ENCODE assay signal across 8 cellular contexts in the genomic region with DNA sequence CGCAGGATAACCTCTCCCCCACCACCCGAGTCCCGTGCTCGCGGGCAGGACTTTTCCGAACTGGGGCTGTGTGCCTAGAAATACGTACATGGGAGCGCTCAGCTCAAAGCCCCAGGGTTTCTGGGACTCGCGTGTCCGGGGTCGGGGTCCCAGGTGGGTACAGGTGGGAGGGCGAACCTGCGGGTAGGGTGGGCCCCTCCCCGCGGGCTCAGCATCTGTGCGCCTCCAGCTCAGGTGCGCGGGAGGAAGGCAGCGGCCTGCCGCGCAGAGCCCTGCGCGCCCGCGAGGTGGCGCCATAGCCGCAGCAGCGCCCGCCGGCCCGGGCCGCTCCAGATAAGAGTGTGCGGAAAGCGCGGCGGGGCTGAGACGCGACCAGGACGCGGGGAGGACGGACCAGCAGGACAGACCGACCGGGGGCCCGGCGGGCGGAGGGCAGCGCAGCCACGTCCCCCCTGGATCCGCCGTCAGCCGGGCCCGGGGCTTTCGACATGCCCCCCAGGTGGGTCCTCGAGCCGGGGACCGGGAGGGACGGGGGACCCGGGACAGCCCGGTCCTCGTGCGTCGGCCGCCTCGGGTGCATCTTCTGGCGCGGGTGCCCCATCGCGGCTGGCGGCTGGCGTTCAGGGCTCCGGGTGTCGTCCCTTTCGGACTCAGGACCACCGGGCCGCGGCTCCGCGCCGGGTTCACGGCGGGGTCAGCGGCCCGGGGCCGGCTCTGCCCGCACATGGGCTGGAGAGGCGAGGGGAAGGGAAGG. TPM values are rescaled to one million over a fixed set of nuclear protein-coding genes. Genes with fewer than 3 reads are reported as not detected.
A peak's percentile ranks its signal among the peaks of the same experiment; 100 is the strongest.
DNase-seq lines count a peak whose midpoint lies in the region; ATAC-seq and TF ChIP-seq lines count a peak whose summit lies in the region.

A gene with protein sequence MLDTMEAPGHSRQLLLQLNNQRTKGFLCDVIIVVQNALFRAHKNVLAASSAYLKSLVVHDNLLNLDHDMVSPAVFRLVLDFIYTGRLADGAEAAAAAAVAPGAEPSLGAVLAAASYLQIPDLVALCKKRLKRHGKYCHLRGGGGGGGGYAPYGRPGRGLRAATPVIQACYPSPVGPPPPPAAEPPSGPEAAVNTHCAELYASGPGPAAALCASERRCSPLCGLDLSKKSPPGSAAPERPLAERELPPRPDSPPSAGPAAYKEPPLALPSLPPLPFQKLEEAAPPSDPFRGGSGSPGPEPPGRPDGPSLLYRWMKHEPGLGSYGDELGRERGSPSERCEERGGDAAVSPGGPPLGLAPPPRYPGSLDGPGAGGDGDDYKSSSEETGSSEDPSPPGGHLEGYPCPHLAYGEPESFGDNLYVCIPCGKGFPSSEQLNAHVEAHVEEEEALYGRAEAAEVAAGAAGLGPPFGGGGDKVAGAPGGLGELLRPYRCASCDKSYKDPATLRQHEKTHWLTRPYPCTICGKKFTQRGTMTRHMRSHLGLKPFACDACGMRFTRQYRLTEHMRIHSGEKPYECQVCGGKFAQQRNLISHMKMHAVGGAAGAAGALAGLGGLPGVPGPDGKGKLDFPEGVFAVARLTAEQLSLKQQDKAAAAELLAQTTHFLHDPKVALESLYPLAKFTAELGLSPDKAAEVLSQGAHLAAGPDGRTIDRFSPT (plus strand): TSS at position 364 of the 754 bp plus-strand sequence. CDS start 1,588 bp downstream, outside the sequence.

- peaks cover 19% of the 10 kb centered on the region for H3K4me1 Mint-ChIP-seq in nephron

- no peaks in the 10 kb centered on the region for H3K36me3 ChIP-seq in RWPE2 (ENCODE audit: low read depth)
- H3K36me3 ChIP-seq in suprapubic skin = peaks cover 10% of the 10 kb centered on the region

- TF ChIP-seq EP300 in suprapubic skin (IDR thresholded peaks at IDR 0.05) = no peak

- H3K27me3 ChIP-seq in RWPE2 (ENCODE audit: insufficient read depth, poor library complexity, severe bottlenecking) (peaks cover 2% of the 10 kb centered on the region), suprapubic skin (peaks cover 31% of the 10 kb centered on the region)

- H3K9me3 Mint-ChIP-seq in nephron = no peaks in the 10 kb centered on the region

- TF ChIP-seq CTCF in RWPE2 (IDR thresholded peaks at IDR 0.05; ENCODE audit: poor library complexity, severe bottlenecking) (peak; percentile 95), fibroblast of pulmonary artery (IDR thresholded peaks at IDR 0.05; ENCODE audit: low read length, missing control alignments) (peak; percentile 35), nephron (IDR thresholded peaks at IDR 0.05; ENCODE audit: unreplicated experiment in 3 of 3) (peak; percentile 90 to 98 (median 98)), suprapubic skin (IDR thresholded peaks at IDR 0.05) (peak; percentile 84 to 98)

- no peaks in the 10 kb centered on the region for H3K9me3 ChIP-seq in RWPE2 (ENCODE audit: severe bottlenecking)
- no peaks in the 10 kb centered on the region for H3K9me3 ChIP-seq in suprapubic skin

- peak within 1 kb of the TSS; percentile 81 to 91 (median 90) for H3K4me3 Mint-ChIP-seq in nephron

- H3K4me1 ChIP-seq in RWPE2 (ENCODE audit: insufficient read depth, poor library complexity, severe bottlenecking) = no peaks in the 10 kb centered on the region
- H3K4me1 ChIP-seq in suprapubic skin = peaks cover 85% of the 10 kb centered on the region

- H3K36me3 Mint-ChIP-seq in nephron (ENCODE audit: low read depth) = peaks cover 7% of the 10 kb centered on the region

- peak; percentile 77 for ATAC-seq in RWPE2 (ENCODE audit: low read depth)

- peak; percentile 66 to 79 for TF ChIP-seq POLR2A in suprapubic skin (IDR thresholded peaks at IDR 0.05)

- DNase-seq in SIG-M5 treated with dmso at 0.1 percent for 504 hours (lab: John Stamatoyannopoulos, UW; ENCODE audit: unreplicated experiment) = peak; percentile 54
- DNase-seq in SIG-M5 (lab: John Stamatoyannopoulos, UW) = no peak
- peak; percentile 86 for DNase-seq in HK-2 (ENCODE audit: unreplicated experiment)
- DNase-seq in RWPE2 (ENCODE audit: low spot score) = no peak
- DNase-seq in activated effector memory CD4-positive, alpha-beta T cell treated with anti-CD3 and anti-CD28 coated beads, Interleukin-2, amount 50 U/mL, for 16 hours = peak; percentile 92
- peak; percentile 79 for DNase-seq in fibroblast of pulmonary artery (ENCODE audit: low read depth)
- peak; percentile 86 to 91 for DNase-seq in suprapubic skin (ENCODE audit: low spot score in 2 of 2)

- H3K27me3 Mint-ChIP-seq in nephron (ENCODE audit: low read depth) = peaks cover 51% of the 10 kb centered on the region

- peak within 1 kb of the TSS; percentile 39 for H3K4me3 ChIP-seq in RWPE2 (ENCODE audit: severe bottlenecking)
- peak within 1 kb of the TSS; percentile 64 for H3K4me3 ChIP-seq in fibroblast of pulmonary artery (replicated peaks; ENCODE audit: low read depth, low read length)
- H3K4me3 ChIP-seq in suprapubic skin = peak within 1 kb of the TSS; percentile 65

- peak within 1 kb of the TSS; percentile 85 to 96 (median 92) for H3K27ac Mint-ChIP-seq in nephron

- WGBS in suprapubic skin = under 1% methylated on average over 47 of the region's 87 CpGs

- H3K27ac ChIP-seq in RWPE2 (ENCODE audit: poor library complexity, severe bottlenecking) (peak within 1 kb of the TSS; percentile 11), suprapubic skin (peak within 1 kb of the TSS; percentile 85)

RNA-seq across cellular contexts. Expression of the gene that starts here (rescaled TPM):
- 1 to 10 TPM; 2.7 to 9.5 (median 4.9) TPM for total RNA-seq in suprapubic skin

Comparison
In these comparisons a context has a peak if more than half of its experiments do, and no peak if none do; other contexts are left out.
1. DNase-seq: peak in SIG-M5 treated with dmso at 0.1 percent for 504 hours (single experiment), HK-2 (single experiment), activated effector memory CD4-positive, alpha-beta T cell treated with anti-CD3 and anti-CD28 coated beads, Interleukin-2, amount 50 U/mL, for 16 hours (single experiment), fibroblast of pulmonary artery (single experiment) and suprapubic skin (2 of 2); none in SIG-M5 (single experiment) and RWPE2 (single experiment).
2. CTCF ChIP-seq: peak in every context shown above with its lines; median percentile 98 in nephron; 95 in RWPE2; 91 in suprapubic skin; 35 in fibroblast of pulmonary artery.
3. Peak in every context shown above with its lines, with median percentiles within 50 percentile points of each other: H3K4me3 ChIP-seq.